32 cellular contexts compared by ENCODE assay signal in the genomic region with DNA sequence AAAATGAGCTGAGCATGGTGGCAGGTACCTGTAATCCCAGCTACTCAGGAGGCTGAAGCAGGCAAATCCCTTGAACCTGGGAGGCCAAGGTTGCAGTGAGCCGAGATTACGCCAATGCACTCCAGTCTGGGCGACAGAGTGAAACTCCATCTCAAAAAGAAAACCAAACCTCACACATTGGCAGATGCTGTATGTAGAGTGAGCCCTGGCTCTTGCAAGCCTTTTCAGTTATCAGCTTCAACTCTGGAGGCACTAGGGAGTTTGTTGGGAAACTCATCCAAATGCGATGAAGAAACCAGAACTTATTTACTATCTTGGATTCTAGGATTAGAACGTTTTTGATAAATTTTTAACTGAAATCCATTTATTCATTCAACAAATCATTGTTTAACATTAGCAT. TPM values are rescaled to one million over a fixed set of nuclear protein-coding genes. Genes with fewer than 3 reads are reported as not detected.
"Had no signal": no experiment of that assay in that cellular context is flagged by ENCODE, and none has a peak within 500 bp of the region (broad histone marks: within the 10 kb centered on the region; RNA-seq: fewer than 3 reads in every experiment).

No MANE protein-coding gene starts in this region.

- H3K9me3 ChIP-seq: esophagus squamous epithelium, gastrocnemius medialis, heart right ventricle, left lung, lower lobe of right lung, mucosa of descending colon had no signal

- ATAC-seq: effector memory CD8-positive, alpha-beta T cell; esophagus mucosa; gastrocnemius medialis; heart right ventricle; left colon; left lung; left ventricle myocardium superior; lower lobe of right lung; mucosa of descending colon; naive thymus-derived CD8-positive, alpha-beta T cell had no signal

- H3K27me3 Mint-ChIP-seq: effector memory CD8-positive, alpha-beta T cell; naive B cell; naive thymus-derived CD8-positive, alpha-beta T cell had no signal

- H3K4me3 ChIP-seq: coronary artery, dorsolateral prefrontal cortex, esophagus squamous epithelium, gastrocnemius medialis, heart right ventricle, left lung, lower lobe of right lung, mucosa of descending colon had no signal

- DNase-seq: dermis blood vessel endothelial cell; dorsolateral prefrontal cortex; effector CD4-positive, alpha-beta T cell; effector memory CD8-positive, alpha-beta T cell; endodermal cell; erythroblast; esophagus squamous epithelium; foreskin fibroblast; foreskin melanocyte; gastrocnemius medialis; glutamatergic neuron; head of caudate nucleus; heart right ventricle; hippocampal formation; immature natural killer cell; islet precursor cell; kidney; kidney glomerular epithelial cell; left colon; left lung; left ventricle myocardium superior; lower lobe of right lung; mesenchymal stem cell; mucosa of descending colon; naive B cell; naive thymus-derived CD8-positive, alpha-beta T cell had no signal

- H3K9me3 Mint-ChIP-seq: effector memory CD8-positive, alpha-beta T cell; endodermal cell; immature natural killer cell; naive B cell; naive thymus-derived CD8-positive, alpha-beta T cell had no signal

- H3K27ac ChIP-seq: coronary artery, epithelial cell of prostate, esophagus squamous epithelium, gastrocnemius medialis, heart right ventricle, left lung, lower lobe of right lung had no signal

- FAIRE-seq: colon, endometrium, kidney had no signal

- H3K4me1 Mint-ChIP-seq: mesothelial cell of epicardium had no signal

- H3K4me1 ChIP-seq: esophagus squamous epithelium, gastrocnemius medialis, left lung, lower lobe of right lung had no signal

- H3K27ac Mint-ChIP-seq: effector memory CD8-positive, alpha-beta T cell; endodermal cell; immature natural killer cell; mesothelial cell of epicardium; naive B cell had no signal

- H3K4me3 Mint-ChIP-seq: effector memory CD8-positive, alpha-beta T cell; endodermal cell; immature natural killer cell; mesothelial cell of epicardium; naive B cell; naive thymus-derived CD8-positive, alpha-beta T cell had no signal

- H3K27me3 ChIP-seq: dorsolateral prefrontal cortex, esophagus squamous epithelium, gastrocnemius medialis, heart right ventricle, left lung had no signal

RNA-seq across cellular contexts. Expression of a gene that starts 56.9 kb away (rescaled TPM):
- polyA plus RNA-seq: immature natural killer cell had no signal
